8 cellular contexts compared by ENCODE assay signal in the genomic region with DNA sequence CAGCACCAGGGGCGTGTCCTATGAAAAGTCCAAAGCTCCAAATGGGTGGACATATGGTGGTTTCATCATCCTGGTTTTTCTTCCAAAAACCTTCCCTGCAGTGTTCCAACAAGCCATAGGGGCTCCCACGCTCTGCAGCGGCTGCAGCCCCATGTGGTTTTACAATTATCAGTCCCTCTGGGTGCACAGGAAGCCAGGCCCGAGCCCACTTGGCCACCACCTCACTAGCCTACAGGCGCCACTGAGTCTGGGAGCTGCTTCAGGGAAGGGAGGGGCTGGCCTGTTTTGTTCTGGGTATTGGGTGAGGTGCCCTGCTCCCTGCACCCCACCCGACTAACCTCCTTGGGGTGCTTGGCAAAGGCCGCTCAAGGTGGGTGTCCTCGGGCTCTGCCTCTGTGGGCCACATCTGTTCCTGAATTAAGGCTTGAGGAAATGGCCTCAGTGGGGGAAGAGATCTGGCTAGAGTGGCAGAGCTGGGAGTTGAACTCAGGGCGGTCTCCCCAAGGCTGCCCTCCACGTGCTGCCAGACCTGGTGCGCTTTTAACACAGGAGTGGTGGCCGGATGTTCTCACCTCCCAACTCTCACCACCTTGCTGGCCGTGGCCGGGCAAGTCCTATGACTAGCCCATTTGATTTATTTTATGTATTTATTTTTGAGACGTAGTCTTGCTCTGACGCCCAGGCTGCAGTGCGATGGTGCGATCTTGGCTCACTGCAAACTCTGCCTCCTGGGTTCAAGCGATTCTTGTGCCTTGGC. TPM values are rescaled to one million over a fixed set of nuclear protein-coding genes. Genes with fewer than 3 reads are reported as not detected.
DNase-seq lines count a peak whose midpoint lies in the region; ATAC-seq and TF ChIP-seq lines count a peak whose summit lies in the region.

No MANE protein-coding gene starts in this region.

- H3K9me2 ChIP-seq in PC-3 (replicated peaks; ENCODE audit: low read length) = no peaks in the 10 kb centered on the region

- no peaks in the 10 kb centered on the region for H3K27me3 Mint-ChIP-seq in stimulated activated naive CD8-positive, alpha-beta T cell treated with anti-CD3 and anti-CD28 coated beads, Interleukin-15, Interleukin-2, amounts not matched to agents 100 ng/mL and 50 ng/mL, for 24 hours

- no peak overlapping the region for H3K4me3 Mint-ChIP-seq in stimulated activated naive CD8-positive, alpha-beta T cell treated with anti-CD3 and anti-CD28 coated beads, Interleukin-15, Interleukin-2, amounts not matched to agents 100 ng/mL and 50 ng/mL, for 24 hours

- no peaks in the 10 kb centered on the region for H3F3A ChIP-seq in PC-3 (ENCODE audit: low read length, unreplicated experiment)

- H2AFZ ChIP-seq in PC-3 (ENCODE audit: low read length) = no peak overlapping the region

- peak; percentile 5 for TF ChIP-seq CTCF in astrocyte of the spinal cord (IDR thresholded peaks at IDR 0.05; ENCODE audit: low read depth, low read length)
- no peak for TF ChIP-seq CTCF in lower lobe of right lung (IDR thresholded peaks at IDR 0.05)
- no peak for TF ChIP-seq CTCF in PC-3 (conservative IDR thresholded peaks at IDR 0.05; ENCODE audit: low read depth, low read length)

- no peak for DNase-seq in stimulated activated naive CD8-positive, alpha-beta T cell treated with anti-CD3 and anti-CD28 coated beads, Interleukin-15, Interleukin-2, amounts not matched to agents 100 U/mL and 50 U/mL, for 24 hours
- DNase-seq in astrocyte of the spinal cord (ENCODE audit: low read depth, low spot score) (no peak), lower lobe of right lung (no peak), NK-92 (lab: John Stamatoyannopoulos, UW; ENCODE audit: unreplicated experiment) (no peak), PC-3 (no peak), NCI-H128 (lab: John Stamatoyannopoulos, UW; ENCODE audit: unreplicated experiment) (no peak)

- H3K4me1 ChIP-seq in lower lobe of right lung (peaks cover 85% of the 10 kb centered on the region), PC-3 (ENCODE audit: insufficient read depth, low read length) (peaks cover 38% of the 10 kb centered on the region)

- H3K36me3 ChIP-seq in lower lobe of right lung (peaks cover 15% of the 10 kb centered on the region), PC-3 (ENCODE audit: low read depth, low read length) (peaks cover 24% of the 10 kb centered on the region)

- in situ Hi-C loops in astrocyte of the spinal cord (cut with HindIII; ENCODE audit: low sequenced_read_pairs) = loop anchor here (10.0 kb wide), 1 partner anchor 45 kb away; no protein-coding TSS in a partner anchor

- peaks cover 12% of the 10 kb centered on the region for H3K36me3 Mint-ChIP-seq in stimulated activated naive CD8-positive, alpha-beta T cell treated with anti-CD3 and anti-CD28 coated beads, Interleukin-15, Interleukin-2, amounts not matched to agents 100 ng/mL and 50 ng/mL, for 24 hours (ENCODE audit: low read depth)

- CTCF ChIA-PET in PC-3 (lab: Charles Lee) = interaction anchor here (0.6 to 3.6 kb wide), 3 partner anchors 19 to 146 kb away, joined by 3 to 20 read pairs (median 17); no protein-coding TSS in a partner anchor

- peak overlapping the region; percentile 31 for H3K27ac Mint-ChIP-seq in stimulated activated naive CD8-positive, alpha-beta T cell treated with anti-CD3 and anti-CD28 coated beads, Interleukin-15, Interleukin-2, amounts not matched to agents 100 ng/mL and 50 ng/mL, for 24 hours

- ATAC-seq in stimulated activated naive CD8-positive, alpha-beta T cell treated with anti-CD3 and anti-CD28 coated beads, Interleukin-15, Interleukin-2, amounts not matched to agents 100 U/mL and 50 U/mL, for 24 hours = no peak
- ATAC-seq in lower lobe of right lung = no peak
- no peak for ATAC-seq in HG03354 (IDR thresholded peaks at IDR 0.05; ENCODE audit: poor library complexity, severe bottlenecking, unreplicated experiment)
- no peak for ATAC-seq in PC-3

- no peak overlapping the region for H3K9ac ChIP-seq in PC-3 (ENCODE audit: low read length)

- no peak overlapping the region for H3K4me2 ChIP-seq in PC-3 (ENCODE audit: low read length)

- H4K20me1 ChIP-seq in PC-3 (ENCODE audit: low read length) = no peaks in the 10 kb centered on the region

- peaks cover 22% of the 10 kb centered on the region for H3K79me2 ChIP-seq in PC-3 (ENCODE audit: low read length)

- H3K9me3 ChIP-seq in lower lobe of right lung = no peaks in the 10 kb centered on the region
- H3K9me3 ChIP-seq in PC-3 (ENCODE audit: low read length) = no peaks in the 10 kb centered on the region

- peaks cover 82% of the 10 kb centered on the region for H3K4me1 Mint-ChIP-seq in stimulated activated naive CD8-positive, alpha-beta T cell treated with anti-CD3 and anti-CD28 coated beads, Interleukin-15, Interleukin-2, amounts not matched to agents 100 ng/mL and 50 ng/mL, for 24 hours (ENCODE audit: low read depth)

- H3K27ac ChIP-seq in lower lobe of right lung = peak overlapping the region; percentile 34
- H3K27ac ChIP-seq in PC-3 (ENCODE audit: low read length) = no peak overlapping the region

- H3K9me3 Mint-ChIP-seq in stimulated activated naive CD8-positive, alpha-beta T cell treated with anti-CD3 and anti-CD28 coated beads, Interleukin-15, Interleukin-2, amounts not matched to agents 100 ng/mL and 50 ng/mL, for 24 hours = no peaks in the 10 kb centered on the region

- H3K4me3 ChIP-seq in astrocyte of the spinal cord (ENCODE audit: low read depth, low read length) (no peak overlapping the region), lower lobe of right lung (no peak overlapping the region), PC-3 (ENCODE audit: low read length) (no peak overlapping the region)

- no TSS peak for BruUV-seq in PC-3 (replicated peaks; lab: Mats Ljungman, UMichigan)

- POLR2A ChIA-PET in PC-3 (lab: Charles Lee; ENCODE audit: unreplicated experiment) = interaction anchor here (0.7 kb wide), 1 partner anchor 19 kb away, joined by 7 read pairs; no protein-coding TSS in a partner anchor

- intact Hi-C loops in lower lobe of right lung (cut with DNase I) = no loop called here
- intact Hi-C loops in PC-3 (cut with micrococcal nuclease) = loop anchor here (5.0 kb wide), 1 partner anchor 158 kb away; no protein-coding TSS in a partner anchor

- no peaks in the 10 kb centered on the region for H3K27me3 ChIP-seq in lower lobe of right lung (ENCODE audit: low read depth)
- no peaks in the 10 kb centered on the region for H3K27me3 ChIP-seq in PC-3 (ENCODE audit: low read length)

RNA-seq across cellular contexts. Expression of a gene that starts 5.3 kb away (rescaled TPM):
- 16.3 TPM for total RNA-seq in lower lobe of right lung
- total RNA-seq in PC-3 (2014; rRNA removed) = 14.5 and 30.5 TPM in 2 replicates

RNA-seq across cellular contexts. Expression of a gene that starts 28.6 kb away (rescaled TPM):
- total RNA-seq in lower lobe of right lung (73.4 TPM), PC-3 (2014; rRNA removed) (340 and 370 TPM in 2 replicates)

RNA-seq across cellular contexts. Expression of a gene that starts 39.4 kb away (rescaled TPM):
- total RNA-seq in lower lobe of right lung (22.7 TPM), PC-3 (2014; rRNA removed) (46.1 and 54.1 TPM in 2 replicates)

RNA-seq across cellular contexts. Expression of a gene that starts 46.8 kb away (rescaled TPM):
- 29.1 TPM for total RNA-seq in lower lobe of right lung
- total RNA-seq in PC-3 (2014; rRNA removed) = 55.6 and 57.0 TPM in 2 replicates
